ENCODE assay signal across 7 cellular contexts in genomic region chr15:45370042-45370441, GRCh38. TPM values are rescaled to one million over a fixed set of nuclear protein-coding genes. Genes with fewer than 3 reads are reported as not detected.
DNase-seq lines count a peak whose midpoint lies in the region; ATAC-seq, FAIRE-seq and TF ChIP-seq lines count a peak whose summit lies in the region.
"Not testable (repeated sequence)": the region's sequence is repeated elsewhere in the genome, so short reads cannot be mapped to it uniquely, and the experiment has no call there.

No MANE protein-coding gene starts in this region.

- peak overlapping the region in 3 of 5 experiments; percentile 49 to 74 (median 52) for H3K27ac Mint-ChIP-seq in brain

- 0 out of 2 replicates have a peak overlapping the region, but pooled peaks have one; percentile 24 for H3K9ac ChIP-seq in OCI-LY3 (ENCODE audit: low read length)
- not testable (repeated sequence) for H3K9ac ChIP-seq in GM12878 (ENCODE audit: control insufficient read depth, insufficient read depth, low read length)

- H4K20me1 ChIP-seq in OCI-LY3 (ENCODE audit: insufficient read depth, low read length): peaks cover 57% of the 10 kb centered on the region
- H4K20me1 ChIP-seq in GM12878 (ENCODE audit: control insufficient read depth, insufficient read depth): not testable (repeated sequence)

- peaks cover 49% of the 10 kb centered on the region for H3K4me1 ChIP-seq in OCI-LY3 (ENCODE audit: low read length)
- H3K4me1 ChIP-seq in GM12878 (ENCODE audit: control insufficient read depth, insufficient read depth, low read length): not testable (repeated sequence)
- H3K4me1 ChIP-seq in tibial artery: peaks cover 0 to 70% (median 18%) of the 10 kb centered on the region in 4 donors

- H3K4me3 Mint-ChIP-seq in brain: not testable (repeated sequence)

- intact Hi-C loops in GM12878 (cut with micrococcal nuclease; ENCODE audit: unreplicated experiment); tibial artery (cut with DNase I; ENCODE audit: low total_unique reads): not testable (repeated sequence)

- CTCF ChIA-PET in GM12878 (lab: Yijun Ruan, JAX): interaction anchor here (0.6 to 1.6 kb wide), 6 partner anchors 13 to 207 kb away, joined by 3 to 5 read pairs (median 4); no protein-coding TSS in a partner anchor

- RAD21 ChIA-PET in GM12878 (lab: Charles Lee; ENCODE audit: unreplicated experiment): interaction anchor here (0.7 kb wide), 2 partner anchors 33 to 135 kb away, joined by 3 to 5 read pairs; no protein-coding TSS in a partner anchor

- DNase-seq in GM12878 (ENCODE audit: low read depth, low spot score); tibial artery: not testable (repeated sequence)

- in situ Hi-C loops in GM12878 (cut with MboI): not testable (repeated sequence)

- TF ChIP-seq EP300 in GM12878 (IDR thresholded peaks at IDR 0.05; ENCODE audit: borderline replicate concordance in 1 of 2, control insufficient read depth in 1 of 2, low read depth in 2 of 2, low read length in 2 of 2): not testable (repeated sequence)

- H3K4me2 ChIP-seq in OCI-LY3 (ENCODE audit: low read length): peak overlapping the region; percentile 60
- not testable (repeated sequence) for H3K4me2 ChIP-seq in GM12878 (ENCODE audit: control insufficient read depth, insufficient read depth)

- H3K79me2 ChIP-seq in OCI-LY3 (ENCODE audit: low read length): peaks cover 41% of the 10 kb centered on the region
- not testable (repeated sequence) for H3K79me2 ChIP-seq in GM12878 (ENCODE audit: control insufficient read depth, insufficient read depth, low read length)

- peak overlapping the region; percentile 34 for H3K4me3 ChIP-seq in OCI-LY3 (ENCODE audit: low read length)
- not testable (repeated sequence) for H3K4me3 ChIP-seq in GM12878, tibial artery

- ATAC-seq in GM12878: not testable (repeated sequence)

- not testable (repeated sequence) for H3K9me3 Mint-ChIP-seq in brain

- H3K36me3 Mint-ChIP-seq in brain: peaks cover 47% of the 10 kb centered on the region

- TF ChIP-seq RAD21 in GM12878 (IDR thresholded peaks at IDR 0.05; ENCODE audit: insufficient read depth, low read depth, low read length): not testable (repeated sequence)

- H3K27me3 ChIP-seq in OCI-LY3 (ENCODE audit: low read depth, low read length); GM12878 (replicated peaks in 1 of 2; ENCODE audit: control insufficient read depth in 2 of 2, insufficient read depth in 2 of 2, low read length in 1 of 2); layer of hippocampus (ENCODE audit: control insufficient read depth, insufficient read depth, low read length); tibial artery: not testable (repeated sequence)

- not testable (repeated sequence) for TF ChIP-seq POLR2A in GM12878 (IDR thresholded peaks at IDR 0.05; ENCODE audit: low read depth, low read length)

- 18% methylated on average over 2 of the region's 4 CpGs for WGBS in GM12878 (ENCODE audit: insufficient coverage, insufficient replicate concordance, low lambda C conversion rate, missing lambda C conversion rate)

- FAIRE-seq in GM12878 (lab: Jason Lieb, UNC): not testable (repeated sequence)

- not testable (repeated sequence) for H3K9me3 ChIP-seq in OCI-LY3 (ENCODE audit: insufficient read depth, low read length); GM12878 (replicated peaks; ENCODE audit: control insufficient read depth, insufficient read depth, low read length); tibial artery

- H3K27ac ChIP-seq in OCI-LY3 (ENCODE audit: low read length) (peak overlapping the region; percentile 66), GM12878 (ENCODE audit: control insufficient read depth, insufficient read depth) (0 out of 2 replicates have a peak overlapping the region, but pooled peaks have one; percentile 18), cingulate gyrus (ENCODE audit: low read depth, low read length) (peak overlapping the region; percentile 33), layer of hippocampus (ENCODE audit: low read depth, low read length) (peak overlapping the region; percentile 58), temporal lobe (ENCODE audit: low read depth, low read length) (peak overlapping the region; percentile 60), tibial artery (peak overlapping the region; percentile 57 to 71)

- peaks cover 41% of the 10 kb centered on the region for H3K4me1 Mint-ChIP-seq in brain

- not testable (repeated sequence) for H2AFZ ChIP-seq in OCI-LY3 (ENCODE audit: low read depth, low read length); GM12878 (ENCODE audit: control insufficient read depth, low read depth, low read length)

- TF ChIP-seq CTCF in OCI-LY3 (IDR thresholded peaks at IDR 0.05; ENCODE audit: low read depth, low read length); GM12878 (IDR thresholded peaks at IDR 0.05 in 2 of 3, conservative IDR thresholded peaks at IDR 0.05 in 1 of 3; ENCODE audit: control insufficient read depth in 2 of 3, extremely low read depth in 1 of 3, insufficient read depth in 1 of 3, low read depth in 3 of 3, low read length in 3 of 3); brain (conservative IDR thresholded peaks at IDR 0.05); tibial artery (IDR thresholded peaks at IDR 0.05): not testable (repeated sequence)

- POLR2A ChIA-PET in GM12878 (lab: Charles Lee): interaction anchor here (1.8 kb wide), 1 partner anchor 21 kb away, joined by 8 read pairs; no protein-coding TSS in a partner anchor

- H3K36me3 ChIP-seq in OCI-LY3 (replicated peaks; ENCODE audit: low read depth, low read length) (peaks cover 85% of the 10 kb centered on the region), GM12878 (ENCODE audit: control insufficient read depth in 2 of 2, insufficient read depth in 2 of 2, low read length in 1 of 2) (peaks cover 0 to 12% of the 10 kb centered on the region in 2 experiments; a peak in 1 of 4 replicates), tibial artery (peaks cover 9 to 14% (median 11%) of the 10 kb centered on the region in 3 donors)

- SMC1A ChIA-PET in GM12878 (lab: Charles Lee; ENCODE audit: uncharacterized antibody, unreplicated experiment): interaction anchor here (0.7 to 4.5 kb wide), 4 partner anchors 14 to 89 kb away, joined by 3 to 19 read pairs (median 11); no protein-coding TSS in a partner anchor

- not testable (repeated sequence) for H3K27me3 Mint-ChIP-seq in brain

- BruUV-seq in GM12878 (replicated peaks; lab: Mats Ljungman, UMichigan): not testable (repeated sequence)

TF ChIP-seq in GM12878, 131 proteins besides CTCF, POLR2A, EP300 and RAD21:
- TF ChIP-seq BHLHE40 (IDR thresholded peaks at IDR 0.05; ENCODE audit: borderline replicate concordance in 1 of 2, low read depth in 2 of 2, low read length in 1 of 2) (peak; percentile 31 to 91; a peak in 2 of 4 replicates), NBN (IDR thresholded peaks at IDR 0.05) (peak; percentile 40; the same call in 1 of the 2 replicates), RELB (IDR thresholded peaks at IDR 0.05; ENCODE audit: low read depth) (peak; percentile 26; the same call in 1 of the 2 replicates), RAD51 (IDR thresholded peaks at IDR 0.05) (0 out of 2 replicates have a peak, but pooled peaks have one; percentile 9)
TF ChIP-seq in GM12878: peak in this region for 4; not testable (repeated sequence) for 127.

RNA-seq across cellular contexts. Expression of gene GATM, which starts 8.3 kb away (rescaled TPM):
- 72.5 and 76.6 TPM in 2 replicates for total RNA-seq in GM12878 (2013; cell fraction: nucleolus; rRNA removed)
- total RNA-seq in GM12878 (2014; rRNA removed) (71.2 and 75.6 TPM in 2 replicates), GM12878 (2014; rRNA removed; fragmentation: Illumina TruSeq; extraction: Trizol) (39.2 and 41.3 TPM in 2 replicates), GM12878 (2021) (37.1 and 42.5 TPM in 2 replicates), temporal lobe (120 TPM)
- 36.9 TPM for polyA plus RNA-seq in GM12878 (2011; ENCODE audit: low read depth)
- polyA plus RNA-seq in GM12878 (2011; rRNA removed) (83.1 and 89.9 TPM in 2 replicates), GM12878 (2014; fragmentation: Illumina TruSeq; extraction: Trizol) (50.8 and 60.7 TPM in 2 replicates), GM12878 (2014; fragmentation: Nextera tagmentation; extraction: Ambion mirVana) (10 to 100 TPM; 11.7 to 17.6 TPM), GM12878 (2014; rRNA removed) (63.8 and 65.6 TPM in 2 replicates), GM12878 (2016; fragmentation: Nextera tagmentation; extraction: Ambion mirVana) (10 to 100 TPM; 22.8 to 23.1 TPM), brain (ENCODE audit: insufficient read depth, low read depth, low replicate concordance) (58.9 TPM)
- polyA plus RNA-seq in GM12878 (2011; cell fraction: cytosol; rRNA removed): 52.4 and 57.8 TPM in 2 replicates
- polyA plus RNA-seq in GM12878 (2011; cell fraction: nucleus; rRNA removed): 33.5 and 44.4 TPM in 2 replicates
- polyA plus RNA-seq in GM12878 (2012): 34.3 and 58.1 TPM in 2 replicates
- polyA minus RNA-seq in GM12878 (2011; rRNA and poly(A)+ RNA removed): 44.1 and 51.5 TPM in 2 replicates
- 17.6 and 18.3 TPM in 2 replicates for polyA minus RNA-seq in GM12878 (2011; cell fraction: cytosol; rRNA and poly(A)+ RNA removed)
- polyA minus RNA-seq in GM12878 (2011; cell fraction: nucleus; rRNA and poly(A)+ RNA removed): 17.9 and 25.3 TPM in 2 replicates
